Comparison of ENCODE assay signal across 17 cellular contexts in genomic region chr7:47373871-47374451, GRCh38.
DNase-seq lines count a peak whose midpoint lies in the region; ATAC-seq and TF ChIP-seq lines count a peak whose summit lies in the region.
"Had no signal": no experiment of that assay in that cellular context is flagged by ENCODE, and none has a peak within 500 bp of the region (broad histone marks: within the 10 kb centered on the region; RNA-seq: fewer than 3 reads in every experiment).

No MANE protein-coding gene starts in this region.

- no peaks in the 10 kb centered on the region for H3K27me3 ChIP-seq in gastrocnemius medialis
- no peaks in the 10 kb centered on the region for H3K27me3 ChIP-seq in left lung
- H3K27me3 ChIP-seq: cardiac muscle cell had no signal

- H3K27ac ChIP-seq in gastrocnemius medialis (peak overlapping the region in 2 of 4 donors; percentile 32 to 56), left lung (no peak overlapping the region)
- H3K27ac ChIP-seq: 22Rv1, C4-2B, cardiac muscle cell, RWPE1 had no signal

- H3K36me3 ChIP-seq in gastrocnemius medialis (peaks cover 0 to 5% of the 10 kb centered on the region in 2 donors), left lung (peaks cover 0 to 26% of the 10 kb centered on the region in 2 donors)
- H3K36me3 ChIP-seq: cardiac muscle cell had no signal

- TF ChIP-seq POLR2A in erythroblast (IDR thresholded peaks at IDR 0.05; ENCODE audit: low read length) (no peak), gastrocnemius medialis (IDR thresholded peaks at IDR 0.05) (no peak)

- ATAC-seq in gastrocnemius medialis (peak; percentile 43 to 53), left lung (no peak)
- ATAC-seq: GM23338 had no signal

- intact Hi-C loops in gastrocnemius medialis (cut with DNase I; ENCODE audit: low total_unique reads) (loop anchor here (2.0 to 5.0 kb wide), 2 partner anchors 37 to 107 kb away; no protein-coding TSS in a partner anchor), left lung (cut with DNase I) (no loop called here)

- DNase-seq in NCI-H1105 treated with DMSO at 0.1 percent for 48 hours (lab: John Stamatoyannopoulos, UW): peak; percentile 49
- no peak for DNase-seq in NCI-H1105 (lab: John Stamatoyannopoulos, UW)
- DNase-seq in NCI-H345 (lab: John Stamatoyannopoulos, UW): peak; percentile 53
- DNase-seq in erythroblast (lab: John Stamatoyannopoulos, UW): peak; percentile 37 to 59
- peak; percentile 30 to 35 for DNase-seq in gastrocnemius medialis
- no peak for DNase-seq in amygdala (lab: John Stamatoyannopoulos, UW)
- no peak for DNase-seq in left lung
- DNase-seq in stimulated activated CD4-positive, alpha-beta T cell treated with anti-CD3 and anti-CD28 coated beads, Interleukin-4, amount 100 ng/mL, for 4 hours: no peak
- DNase-seq: activated CD4-positive, alpha-beta T cell treated with anti-CD3 and anti-CD28 coated beads for 4 hours; activated naive CD8-positive, alpha-beta T cell treated with anti-CD3 and anti-CD28 coated beads for 36 hours; activated T-cell treated with anti-CD3 and anti-CD28 coated beads for 4 hours; foreskin melanocyte had no signal

- H3K4me1 ChIP-seq in gastrocnemius medialis: peaks cover 33 to 48% of the 10 kb centered on the region in 2 donors
- H3K4me1 ChIP-seq in left lung: peaks cover 0 to 11% of the 10 kb centered on the region in 2 donors

- H3K4me3 ChIP-seq in gastrocnemius medialis (no peak overlapping the region), left lung (no peak overlapping the region)
- H3K4me3 ChIP-seq: cardiac muscle cell, GM23338 had no signal

- in situ Hi-C loops in gastrocnemius medialis (cut with MboI; ENCODE audit: low sequenced_read_pairs in 4 of 4): no loop called here

- H3K9me3 ChIP-seq in gastrocnemius medialis (no peaks in the 10 kb centered on the region), left lung (no peaks in the 10 kb centered on the region)

- TF ChIP-seq CTCF in gastrocnemius medialis (IDR thresholded peaks at IDR 0.05 in 4 of 5, conservative IDR thresholded peaks at IDR 0.05 in 1 of 5) (no peak), left lung (IDR thresholded peaks at IDR 0.05) (no peak)

Comparison
In these comparisons a context has a peak if more than half of its experiments do, and no peak if none do; other contexts are left out.
1. DNase-seq: peak in NCI-H1105 treated with DMSO at 0.1 percent for 48 hours (single experiment), NCI-H345 (single experiment), erythroblast (2 of 2) and gastrocnemius medialis (2 of 2); none in NCI-H1105 (single experiment), amygdala (0 of 56), left lung (0 of 2) and stimulated activated CD4-positive, alpha-beta T cell treated with anti-CD3 and anti-CD28 coated beads, Interleukin-4, amount 100 ng/mL, for 4 hours (0 of 2).